Comparison of ENCODE assay signal across 2 cellular contexts in genomic region chr1:52193985-52194384, GRCh38.
"Had no signal": no experiment of that assay in that cellular context is flagged by ENCODE, and none has a peak within 500 bp of the region (broad histone marks: within the 10 kb centered on the region; RNA-seq: fewer than 3 reads in every experiment).

No MANE protein-coding gene starts in this region.

- ATAC-seq: GM12878 had no signal

- H3K4me3 ChIP-seq: GM12878 had no signal

- DNase-seq: GF-D8 had no signal
